Comparison of ENCODE assay signal across 8 cellular contexts in the genomic region with DNA sequence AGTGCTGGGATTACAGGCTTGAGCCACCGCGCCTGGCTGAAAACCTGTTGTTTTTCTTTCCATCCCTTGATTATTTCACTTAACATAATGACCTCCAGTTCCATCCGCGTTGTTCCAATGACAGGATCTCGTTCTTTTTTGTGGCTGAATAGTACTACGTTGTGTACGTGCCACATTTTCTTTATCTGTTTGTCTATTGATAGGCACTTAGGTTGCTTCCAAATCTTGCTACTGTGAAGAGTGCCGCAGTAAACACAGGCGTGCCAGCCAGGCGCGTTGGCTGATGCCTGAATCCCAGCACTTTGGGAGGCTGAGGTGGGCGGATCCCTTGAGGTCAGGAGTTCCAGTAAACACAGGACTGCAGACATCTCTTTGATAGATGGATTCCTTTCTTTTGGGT.
DNase-seq lines count a peak whose midpoint lies in the region; ATAC-seq and TF ChIP-seq lines count a peak whose summit lies in the region.
"Not testable (repeated sequence)": the region's sequence is repeated elsewhere in the genome, so short reads cannot be mapped to it uniquely, and the experiment has no call there.

No MANE protein-coding gene starts in this region.

- H3K9ac ChIP-seq in BLaER1 = not testable (repeated sequence)

- TF ChIP-seq CTCF in upper lobe of right lung (IDR thresholded peaks at IDR 0.05) = not testable (repeated sequence)

- peak overlapping the region; percentile 73 for H3K4me2 ChIP-seq in BLaER1

- not testable (repeated sequence) for H3K27me3 ChIP-seq in BLaER1, upper lobe of right lung

- not testable (repeated sequence) for H3K9me3 Mint-ChIP-seq in IgD-negative memory B cell; activated CD4-positive, alpha-beta T cell treated with anti-CD3 and anti-CD28 coated beads, Interleukin-2, amount 10 ng/mL, durations not matched to agents 7 days and 5 days; activated T-helper 17 cell treated with anti-CD3 and anti-CD28 coated beads, Interleukin-2, amount 50 U/mL, for 72 hours; central memory CD8-positive, alpha-beta T cell; immature natural killer cell; naive thymus-derived CD8-positive, alpha-beta T cell

- ATAC-seq in activated T-helper 17 cell treated with anti-CD3 and anti-CD28 coated beads, Interleukin-2, amount 50 U/mL, for 72 hours (replicated peaks); central memory CD8-positive, alpha-beta T cell (replicated peaks; ENCODE audit: extremely low read depth, poor library complexity, severe bottlenecking); naive thymus-derived CD8-positive, alpha-beta T cell; upper lobe of right lung: not testable (repeated sequence)

- H3K4me1 Mint-ChIP-seq in IgD-negative memory B cell (peaks cover 9 to 20% (median 13%) of the 10 kb centered on the region in 3 donors), immature natural killer cell (peaks cover 92 to 96% of the 10 kb centered on the region in 2 donors)
- peaks cover 79% of the 10 kb centered on the region for H3K4me1 Mint-ChIP-seq in activated CD4-positive, alpha-beta T cell treated with anti-CD3 and anti-CD28 coated beads, Interleukin-2, amount 10 ng/mL, durations not matched to agents 7 days and 5 days
- peaks cover 28% of the 10 kb centered on the region for H3K4me1 Mint-ChIP-seq in activated T-helper 17 cell treated with anti-CD3 and anti-CD28 coated beads, Interleukin-2, amount 50 U/mL, for 72 hours
- peaks cover 33% of the 10 kb centered on the region for H3K4me1 Mint-ChIP-seq in central memory CD8-positive, alpha-beta T cell
- H3K4me1 Mint-ChIP-seq in naive thymus-derived CD8-positive, alpha-beta T cell = peaks cover 26 to 82% (median 65%) of the 10 kb centered on the region in 4 donors

- not testable (repeated sequence) for DNase-seq in activated CD4-positive, alpha-beta T cell treated with anti-CD3 and anti-CD28 coated beads, Interleukin-2, amount 10 ng/mL, durations not matched to agents 7 days and 5 days; central memory CD8-positive, alpha-beta T cell (ENCODE audit: low spot score in 2 of 2); immature natural killer cell; naive thymus-derived CD8-positive, alpha-beta T cell; upper lobe of right lung

- H3K27ac ChIP-seq in BLaER1 = not testable (repeated sequence)
- peak overlapping the region; percentile 17 for H3K27ac ChIP-seq in upper lobe of right lung

- H4K20me1 ChIP-seq in BLaER1 = not testable (repeated sequence)

- CTCF ChIA-PET in activated CD4-positive, alpha-beta T cell treated with anti-CD3 and anti-CD28 coated beads, Interleukin-2, amount 10 ng/mL, durations not matched to agents 7 days and 5 days (lab: Charles Lee) = not testable (repeated sequence)

- H3K9me3 ChIP-seq in BLaER1, upper lobe of right lung: not testable (repeated sequence)

- H3K36me3 Mint-ChIP-seq in IgD-negative memory B cell; activated T-helper 17 cell treated with anti-CD3 and anti-CD28 coated beads, Interleukin-2, amount 50 U/mL, for 72 hours (ENCODE audit: low read depth); central memory CD8-positive, alpha-beta T cell (ENCODE audit: insufficient read depth): not testable (repeated sequence)
- peaks cover 39% of the 10 kb centered on the region for H3K36me3 Mint-ChIP-seq in activated CD4-positive, alpha-beta T cell treated with anti-CD3 and anti-CD28 coated beads, Interleukin-2, amount 10 ng/mL, durations not matched to agents 7 days and 5 days (ENCODE audit: low read depth)
- peaks cover 4 to 15% (median 15%) of the 10 kb centered on the region in 3 donors for H3K36me3 Mint-ChIP-seq in immature natural killer cell
- H3K36me3 Mint-ChIP-seq in naive thymus-derived CD8-positive, alpha-beta T cell = peaks cover 0 to 10% (median 0%) of the 10 kb centered on the region in 3 donors

- H3K4me1 ChIP-seq in BLaER1 = peaks cover 59% of the 10 kb centered on the region
- not testable (repeated sequence) for H3K4me1 ChIP-seq in upper lobe of right lung

- not testable (repeated sequence) for H3K4me3 Mint-ChIP-seq in IgD-negative memory B cell; activated CD4-positive, alpha-beta T cell treated with anti-CD3 and anti-CD28 coated beads, Interleukin-2, amount 10 ng/mL, durations not matched to agents 7 days and 5 days
- peak overlapping the region; percentile 51 for H3K4me3 Mint-ChIP-seq in activated T-helper 17 cell treated with anti-CD3 and anti-CD28 coated beads, Interleukin-2, amount 50 U/mL, for 72 hours
- peak overlapping the region; percentile 53 for H3K4me3 Mint-ChIP-seq in central memory CD8-positive, alpha-beta T cell
- peak overlapping the region; percentile 44 to 85 (median 76) for H3K4me3 Mint-ChIP-seq in immature natural killer cell
- peak overlapping the region in 9 of 10 donors; percentile 70 to 86 (median 80) for H3K4me3 Mint-ChIP-seq in naive thymus-derived CD8-positive, alpha-beta T cell

- POLR2A ChIA-PET in activated CD4-positive, alpha-beta T cell treated with anti-CD3 and anti-CD28 coated beads, Interleukin-2, amount 10 ng/mL, durations not matched to agents 7 days and 5 days (lab: Charles Lee) = not testable (repeated sequence)
- POLR2A ChIA-PET in naive thymus-derived CD8-positive, alpha-beta T cell (lab: Charles Lee) = interaction anchor here (0.7 kb wide), 1 partner anchor 1260 kb away, joined by 3 read pairs; no protein-coding TSS in a partner anchor

- not testable (repeated sequence) for H3K36me3 ChIP-seq in BLaER1, upper lobe of right lung

- H3K4me3 ChIP-seq in BLaER1, upper lobe of right lung: not testable (repeated sequence)

- intact Hi-C loops in upper lobe of right lung (cut with DNase I) = not testable (repeated sequence)

- not testable (repeated sequence) for H3K27me3 Mint-ChIP-seq in IgD-negative memory B cell; activated CD4-positive, alpha-beta T cell treated with anti-CD3 and anti-CD28 coated beads, Interleukin-2, amount 10 ng/mL, durations not matched to agents 7 days and 5 days; activated T-helper 17 cell treated with anti-CD3 and anti-CD28 coated beads, Interleukin-2, amount 50 U/mL, for 72 hours; central memory CD8-positive, alpha-beta T cell; naive thymus-derived CD8-positive, alpha-beta T cell
- H3K27me3 Mint-ChIP-seq in immature natural killer cell (ENCODE audit: low read depth in 3 of 3) = peaks cover 5 to 13% (median 8%) of the 10 kb centered on the region in 3 donors

- peak overlapping the region in 2 of 3 donors; percentile 47 to 96 for H3K27ac Mint-ChIP-seq in IgD-negative memory B cell
- H3K27ac Mint-ChIP-seq in activated CD4-positive, alpha-beta T cell treated with anti-CD3 and anti-CD28 coated beads, Interleukin-2, amount 10 ng/mL, durations not matched to agents 7 days and 5 days = peak overlapping the region; percentile 96
- H3K27ac Mint-ChIP-seq in activated T-helper 17 cell treated with anti-CD3 and anti-CD28 coated beads, Interleukin-2, amount 50 U/mL, for 72 hours = peak overlapping the region; percentile 61
- H3K27ac Mint-ChIP-seq in central memory CD8-positive, alpha-beta T cell (ENCODE audit: low read depth) = peak overlapping the region; percentile 93
- peak overlapping the region; percentile 97 to 100 (median 100) for H3K27ac Mint-ChIP-seq in immature natural killer cell
- peak overlapping the region; percentile 96 to 100 (median 100) for H3K27ac Mint-ChIP-seq in naive thymus-derived CD8-positive, alpha-beta T cell
